35 cellular contexts compared by ENCODE assay signal in the genomic region with DNA sequence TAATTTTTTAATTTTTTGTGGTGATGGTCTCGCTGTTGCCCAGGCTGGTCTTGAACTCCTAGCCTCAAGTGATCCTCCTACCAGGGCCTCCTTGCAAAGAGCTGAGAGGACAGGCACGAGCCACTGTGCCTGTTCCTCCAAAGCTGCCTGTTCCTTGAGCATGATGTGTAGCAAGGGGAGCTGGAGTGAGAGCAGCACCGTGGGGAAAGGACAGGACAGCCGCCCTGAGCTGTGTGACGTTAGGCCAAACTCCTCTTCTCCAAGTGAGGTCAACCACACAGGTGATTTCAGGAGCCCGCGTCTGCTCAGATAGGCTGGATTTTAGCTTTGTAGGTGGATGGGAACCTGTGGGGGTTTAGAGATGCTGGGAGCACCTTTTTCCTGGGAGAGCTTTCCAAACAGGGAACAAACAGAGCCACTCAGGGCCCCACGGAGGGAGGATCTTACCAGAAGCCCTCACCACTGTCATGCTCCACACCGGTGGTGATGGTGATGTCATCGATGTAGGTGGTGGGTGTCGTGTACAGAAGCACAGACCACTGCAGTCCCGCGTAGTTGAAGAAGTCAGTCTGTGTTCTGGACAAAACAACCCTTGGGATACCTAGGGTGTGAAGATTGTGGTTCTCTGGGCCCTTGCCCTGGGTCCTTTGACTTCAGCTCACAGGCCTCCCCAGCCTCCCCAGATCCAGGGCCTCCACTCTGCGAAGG. TPM values are rescaled to one million over a fixed set of nuclear protein-coding genes. Genes with fewer than 3 reads are reported as not detected.
"Had no signal": no experiment of that assay in that cellular context is flagged by ENCODE, and none has a peak within 500 bp of the region (broad histone marks: within the 10 kb centered on the region; RNA-seq: fewer than 3 reads in every experiment).

No MANE protein-coding gene starts in this region.

- H3K4me1 ChIP-seq: parathyroid adenoma, psoas muscle, stomach, thyroid gland, tibial nerve, upper lobe of left lung, vagina had no signal

- H3K4me1 Mint-ChIP-seq: nephron progenitor cell; neural crest cell; stimulated activated effector memory CD8-positive, alpha-beta T cell treated with anti-CD3 and anti-CD28 coated beads, Interleukin-12 subunit alpha, Interleukin-12 subunit beta, amount 100 ng/mL, for 72 hours; stimulated activated naive B cell treated with anti-CD40 and anti-IgM and Interleukin-4, amounts not matched to agents 10 μg/mL and 1 μg/mL and 100 μg/mL, for 72 hours had no signal

- H3K9ac ChIP-seq: parathyroid adenoma had no signal

- H2AFZ ChIP-seq: parathyroid adenoma had no signal

- H3K27me3 Mint-ChIP-seq: naive thymus-derived CD8-positive, alpha-beta T cell; natural killer cell treated with Interleukin-12 subunit alpha and Interleukin-12 subunit beta and Interleukin-15 and Interleukin-18, amount 100 ng/mL, for 72 hours; progenitor cell of endocrine pancreas; stimulated activated naive B cell treated with anti-CD40 and anti-IgM and Interleukin-4, amounts not matched to agents 10 μg/mL and 1 μg/mL and 100 μg/mL, for 72 hours; stimulated activated naive CD8-positive, alpha-beta T cell treated with anti-CD3 and anti-CD28 coated beads, Interleukin-15, Interleukin-2, amounts not matched to agents 100 ng/mL and 50 ng/mL, for 24 hours had no signal

- H3K4me3 Mint-ChIP-seq: naive thymus-derived CD8-positive, alpha-beta T cell; natural killer cell treated with Interleukin-12 subunit alpha and Interleukin-12 subunit beta and Interleukin-15 and Interleukin-18, amount 100 ng/mL, for 72 hours; nephron progenitor cell; neural crest cell; stimulated activated effector memory CD8-positive, alpha-beta T cell treated with anti-CD3 and anti-CD28 coated beads, Interleukin-12 subunit alpha, Interleukin-12 subunit beta, amount 100 ng/mL, for 72 hours; stimulated activated naive B cell treated with anti-CD40 and anti-IgM and Interleukin-4, amounts not matched to agents 10 μg/mL and 1 μg/mL and 100 μg/mL, for 72 hours; stimulated activated naive CD8-positive, alpha-beta T cell treated with anti-CD3 and anti-CD28 coated beads, Interleukin-15, Interleukin-2, amounts not matched to agents 100 ng/mL and 50 ng/mL, for 24 hours had no signal

- ATAC-seq: naive thymus-derived CD8-positive, alpha-beta T cell; natural killer cell treated with Interleukin-12 subunit alpha and Interleukin-12 subunit beta and Interleukin-15 and Interleukin-18, amount 100 ng/mL, for 72 hours; psoas muscle; right cardiac atrium; sciatic nerve; stimulated activated naive B cell treated with anti-CD40 and anti-IgM and Interleukin-4, amounts not matched to agents 10 μg/mL and 1 μg/mL and 100 μg/mL, for 72 hours had no signal

- H3K27ac ChIP-seq: neutrophil, ovary, parathyroid adenoma, psoas muscle, skin epidermis, stomach, thoracic aorta, thyroid gland, tibial nerve, upper lobe of left lung, vagina had no signal

- H3K27me3 ChIP-seq: neutrophil, ovary, stomach, thyroid gland, tibial nerve, upper lobe of left lung, vagina had no signal

- H3K79me2 ChIP-seq: parathyroid adenoma had no signal

- H3K27ac Mint-ChIP-seq: naive thymus-derived CD8-positive, alpha-beta T cell; natural killer cell treated with Interleukin-12 subunit alpha and Interleukin-12 subunit beta and Interleukin-15 and Interleukin-18, amount 100 ng/mL, for 72 hours; nephron progenitor cell; progenitor cell of endocrine pancreas; stimulated activated effector memory CD8-positive, alpha-beta T cell treated with anti-CD3 and anti-CD28 coated beads, Interleukin-12 subunit alpha, Interleukin-12 subunit beta, amount 100 ng/mL, for 72 hours; stimulated activated naive B cell treated with anti-CD40 and anti-IgM and Interleukin-4, amounts not matched to agents 10 μg/mL and 1 μg/mL and 100 μg/mL, for 72 hours; stimulated activated naive CD8-positive, alpha-beta T cell treated with anti-CD3 and anti-CD28 coated beads, Interleukin-15, Interleukin-2, amounts not matched to agents 100 ng/mL and 50 ng/mL, for 24 hours had no signal

- H3K36me3 Mint-ChIP-seq: stimulated activated effector memory CD8-positive, alpha-beta T cell treated with anti-CD3 and anti-CD28 coated beads, Interleukin-12 subunit alpha, Interleukin-12 subunit beta, amount 100 ng/mL, for 72 hours had no signal

- H3K4me3 ChIP-seq: ovary, psoas muscle, skin epidermis, smooth muscle cell, stomach, thoracic aorta, thyroid gland, tibial nerve, upper lobe of left lung, vagina had no signal

- H3K4me2 ChIP-seq: smooth muscle cell had no signal

- FAIRE-seq: urothelium cell line had no signal

- H3K9me3 Mint-ChIP-seq: neural crest cell had no signal

- DNase-seq: naive thymus-derived CD8-positive, alpha-beta T cell; nephron progenitor cell; nucleus accumbens; psoas muscle; right cardiac atrium; stimulated activated CD4-positive, alpha-beta T cell treated with anti-CD3 and anti-CD28 coated beads, Interleukin-15, amount 100 ng/mL, for 24 hours; stimulated activated CD4-positive, alpha-beta T cell treated with anti-CD3 and anti-CD28 coated beads, Interleukin-2, amount 100 ng/mL, for 24 hours; stimulated activated CD4-positive, alpha-beta T cell treated with anti-CD3 and anti-CD28 coated beads, Interleukin-2, amount 100 ng/mL, for 48 hours; stimulated activated CD4-positive, alpha-beta T cell treated with anti-CD3 and anti-CD28 coated beads, Interleukin-4, amount 100 ng/mL, for 24 hours; stimulated activated naive B cell treated with anti-CD40 and anti-IgM and Interleukin-4, amounts not matched to agents 10 μg/mL and 1 μg/mL and 100 μg/mL, for 72 hours; stimulated activated naive CD4-positive, alpha-beta T cell treated with Interleukin-2 at 50 U/mL for 16 hours; stomach; thyroid gland; trophoblast cell; upper lobe of left lung had no signal

- H3K9me3 ChIP-seq: ovary, thyroid gland had no signal

- H3K36me3 ChIP-seq: neutrophil, ovary, stomach, thoracic aorta, thyroid gland, tibial nerve, upper lobe of left lung, vagina had no signal

RNA-seq across cellular contexts. Expression of gene ZNF479, which starts 44.8 kb away (rescaled TPM):
- total RNA-seq: naive thymus-derived CD8-positive, alpha-beta T cell; natural killer cell treated with Interleukin-12 subunit alpha and Interleukin-12 subunit beta and Interleukin-15 and Interleukin-18, amount 100 ng/mL, for 72 hours; neural crest cell; omental fat pad; ovary; progenitor cell of endocrine pancreas; psoas muscle; renal cortical epithelial cell; right cardiac atrium; sciatic nerve; smooth muscle cell; stomach; subcutaneous adipose tissue; temporal lobe; thoracic aorta; thyroid gland; tibial nerve; upper lobe of left lung; ureter; vagina had no signal
- polyA plus RNA-seq: naive thymus-derived CD8-positive, alpha-beta T cell; ovary; psoas muscle; right cardiac atrium; smooth muscle cell; stomach had no signal
